1 cellular context compared by ENCODE assay signal in the genomic region with DNA sequence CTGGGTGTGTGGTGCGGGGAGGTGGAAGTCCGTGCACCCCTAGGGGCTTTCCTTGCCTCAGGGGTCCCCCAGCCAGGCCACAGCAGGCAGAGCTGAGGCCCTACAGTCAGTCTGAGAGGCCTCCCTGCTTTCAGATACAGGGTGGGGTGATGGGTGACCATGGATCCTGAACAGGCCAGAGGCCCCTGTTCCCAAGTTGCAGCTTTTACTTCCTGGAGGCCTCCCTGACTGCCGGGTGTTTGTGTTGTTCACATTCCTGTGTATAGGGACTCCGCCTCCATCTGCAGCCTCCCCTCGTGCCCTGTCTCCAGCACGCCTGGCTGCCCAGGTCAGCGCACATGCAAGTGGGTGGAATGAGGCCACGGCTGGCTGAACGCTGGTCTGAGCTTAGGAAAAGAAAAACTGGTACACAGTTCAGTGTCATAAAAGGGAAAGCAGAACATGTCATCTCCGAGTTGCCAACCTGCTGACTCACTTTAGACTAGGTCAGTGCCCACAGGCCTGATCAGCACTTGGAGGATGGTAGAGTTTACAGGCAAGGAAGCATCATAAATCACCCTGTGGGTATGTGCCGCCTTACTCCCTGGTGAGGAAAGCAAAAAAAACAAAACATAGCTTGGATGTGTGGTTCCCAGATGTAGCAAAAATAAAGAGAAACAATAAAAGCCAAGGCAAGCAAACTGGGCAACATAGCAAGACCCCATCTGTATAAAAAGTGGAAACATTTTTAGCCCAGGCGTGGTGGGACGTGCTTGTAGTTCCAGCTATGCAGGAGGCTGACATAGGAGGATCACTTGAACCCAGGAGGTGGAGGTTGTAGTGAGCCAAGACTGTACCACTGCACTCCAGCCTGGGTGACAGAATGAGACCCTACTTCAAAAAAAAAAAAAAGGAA.
TF ChIP-seq lines count a peak whose summit lies in the region.

No MANE protein-coding gene starts in this region.

TF ChIP-seq in HepG2, 621 proteins besides CTCF, POLR2A, EP300 and RAD21 (continued from another document and continues in another):
- TF ChIP-seq, protein P1, sequence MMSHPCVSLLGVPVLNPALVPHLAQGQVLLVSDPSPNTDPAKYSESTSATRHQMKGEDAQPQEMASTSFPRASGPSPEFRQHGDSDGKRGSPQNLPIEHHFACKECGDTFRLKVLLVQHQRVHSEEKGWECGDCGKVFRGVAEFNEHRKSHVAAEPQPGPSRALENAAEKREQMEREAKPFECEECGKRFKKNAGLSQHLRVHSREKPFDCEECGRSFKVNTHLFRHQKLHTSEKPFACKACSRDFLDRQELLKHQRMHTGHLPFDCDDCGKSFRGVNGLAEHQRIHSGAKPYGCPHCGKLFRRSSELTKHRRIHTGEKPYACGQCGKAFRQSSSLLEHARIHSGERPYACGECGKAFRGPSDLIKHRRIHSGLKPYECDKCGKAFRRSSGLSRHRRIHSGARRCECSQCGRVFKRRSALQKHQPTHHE (CRISPR knock-in tag; IDR thresholded peaks at IDR 0.05; ENCODE audit: borderline replicate concordance), result no peak
- TF ChIP-seq NFYC (CRISPR knock-in tag; IDR thresholded peaks at IDR 0.05) (peak; percentile 47; the same call in 1 of the 2 replicates), ZNF616 (CRISPR knock-in tag; IDR thresholded peaks at IDR 0.05; ENCODE audit: low read depth) (peak; percentile 96), SOX13 (IDR thresholded peaks at IDR 0.05) (no peak), SOX13 (CRISPR knock-in tag; conservative IDR thresholded peaks at IDR 0.05 in 1 of 2, IDR thresholded peaks at IDR 0.05 in 1 of 2) (peak in 1 of 2 experiments; percentile 82; a peak in 2 of 4 replicates), ZNF205 (CRISPR knock-in tag; IDR thresholded peaks at IDR 0.05) (peak; percentile 78; the same call in 1 of the 2 replicates), BRD4 (CRISPR knock-in tag; IDR thresholded peaks at IDR 0.05) (no peak), HCFC1 (IDR thresholded peaks at IDR 0.05; ENCODE audit: low read depth, low read length) (no peak), TEAD3 (CRISPR knock-in tag; optimal IDR thresholded peaks at IDR 0.05; ENCODE audit: borderline replicate concordance) (peak; percentile 98), NFKB2 (CRISPR knock-in tag; IDR thresholded peaks at IDR 0.05; ENCODE audit: borderline replicate concordance) (peak; percentile 87; the same call in 1 of the 2 replicates), XRCC5 (optimal IDR thresholded peaks at IDR 0.05; ENCODE audit: low read length) (no peak), ZNF790 (CRISPR knock-in tag; IDR thresholded peaks at IDR 0.05; ENCODE audit: borderline replicate concordance) (no peak), ARID5B (CRISPR knock-in tag; IDR thresholded peaks at IDR 0.05) (peak; percentile 91), ZNF841 (CRISPR knock-in tag; IDR thresholded peaks at IDR 0.05; ENCODE audit: borderline replicate concordance) (no peak), FOXM1 (CRISPR knock-in tag; IDR thresholded peaks at IDR 0.05) (no peak), SRSF1 (optimal IDR thresholded peaks at IDR 0.05; ENCODE audit: low read depth, low read length) (no peak), RBFOX2 (IDR thresholded peaks at IDR 0.05; ENCODE audit: low read depth, low read length) (no peak), TEAD2 (CRISPR knock-in tag; IDR thresholded peaks at IDR 0.05) (no peak), ZNF225 (CRISPR knock-in tag; IDR thresholded peaks at IDR 0.05) (no peak), NR3C1 (CRISPR knock-in tag; IDR thresholded peaks at IDR 0.05) (no peak), CREBL2 (CRISPR knock-in tag; IDR thresholded peaks at IDR 0.05; ENCODE audit: borderline replicate concordance) (no peak), TARDBP (CRISPR knock-in tag; IDR thresholded peaks at IDR 0.05) (peak; percentile 87), ZNF441 (CRISPR knock-in tag; IDR thresholded peaks at IDR 0.05; ENCODE audit: borderline replicate concordance) (peak; percentile 91), TAF15 (IDR thresholded peaks at IDR 0.05; ENCODE audit: low read depth, low read length, poor library complexity, severe bottlenecking) (no peak), ZNF547 (CRISPR knock-in tag; IDR thresholded peaks at IDR 0.05) (no peak; the same call in none of the 2 replicates), ZNF234 (CRISPR knock-in tag; conservative IDR thresholded peaks at IDR 0.05) (no peak), RAD51 (IDR thresholded peaks at IDR 0.05; ENCODE audit: borderline replicate concordance) (no peak), ZNF207 (IDR thresholded peaks at IDR 0.05; ENCODE audit: borderline replicate concordance) (no peak), HNRNPK (IDR thresholded peaks at IDR 0.05; ENCODE audit: low read depth, low read length, poor library complexity, severe bottlenecking) (no peak), SMAD1 (CRISPR knock-in tag; IDR thresholded peaks at IDR 0.05; ENCODE audit: borderline replicate concordance, low read depth) (peak; percentile 79; the same call in 1 of the 2 replicates), GTF3A (CRISPR knock-in tag; conservative IDR thresholded peaks at IDR 0.05) (no peak; the same call in 1 of the 2 replicates), ARNTL (CRISPR knock-in tag; IDR thresholded peaks at IDR 0.05) (peak; percentile 94), KLF15 (CRISPR knock-in tag; IDR thresholded peaks at IDR 0.05; ENCODE audit: borderline replicate concordance) (no peak), ISL2 (CRISPR knock-in tag; IDR thresholded peaks at IDR 0.05) (peak; percentile 52; the same call in 1 of the 2 replicates), NR2F2 (IDR thresholded peaks at IDR 0.05; ENCODE audit: borderline replicate concordance, low read depth) (no peak), ZNF143 (CRISPR knock-in tag; IDR thresholded peaks at IDR 0.05) (peak; percentile 39; the same call in 1 of the 2 replicates), ZNF577 (CRISPR knock-in tag; IDR thresholded peaks at IDR 0.05; ENCODE audit: borderline replicate concordance, low read depth) (no peak), MXD4 (CRISPR knock-in tag; IDR thresholded peaks at IDR 0.05) (peak; percentile 92), ZZZ3 (CRISPR knock-in tag; IDR thresholded peaks at IDR 0.05; ENCODE audit: borderline replicate concordance) (no peak), THYN1 (CRISPR knock-in tag; IDR thresholded peaks at IDR 0.05; ENCODE audit: borderline replicate concordance, low read depth) (no peak), ZNF816 (CRISPR knock-in tag; IDR thresholded peaks at IDR 0.05; ENCODE audit: borderline replicate concordance) (no peak), ZNF567 (CRISPR knock-in tag; IDR thresholded peaks at IDR 0.05; ENCODE audit: borderline replicate concordance) (no peak), GZF1 (CRISPR knock-in tag; IDR thresholded peaks at IDR 0.05) (no peak), KDM6A (CRISPR knock-in tag; IDR thresholded peaks at IDR 0.05; ENCODE audit: low read depth) (peak; percentile 75), LCORL (IDR thresholded peaks at IDR 0.05) (no peak), LCORL (CRISPR knock-in tag; IDR thresholded peaks at IDR 0.05) (peak; percentile 96), GMEB1 (CRISPR knock-in tag; IDR thresholded peaks at IDR 0.05; ENCODE audit: borderline replicate concordance) (peak; percentile 57), ZHX2 (IDR thresholded peaks at IDR 0.05; ENCODE audit: low read depth) (peak; percentile 65), ZHX2 (CRISPR knock-in tag; IDR thresholded peaks at IDR 0.05; ENCODE audit: borderline replicate concordance) (no peak), HIVEP1 (CRISPR knock-in tag; IDR thresholded peaks at IDR 0.05) (no peak), DBP (CRISPR knock-in tag; IDR thresholded peaks at IDR 0.05; ENCODE audit: not compliant biosample characterization) (no peak)
- TF ChIP-seq, protein P2, sequence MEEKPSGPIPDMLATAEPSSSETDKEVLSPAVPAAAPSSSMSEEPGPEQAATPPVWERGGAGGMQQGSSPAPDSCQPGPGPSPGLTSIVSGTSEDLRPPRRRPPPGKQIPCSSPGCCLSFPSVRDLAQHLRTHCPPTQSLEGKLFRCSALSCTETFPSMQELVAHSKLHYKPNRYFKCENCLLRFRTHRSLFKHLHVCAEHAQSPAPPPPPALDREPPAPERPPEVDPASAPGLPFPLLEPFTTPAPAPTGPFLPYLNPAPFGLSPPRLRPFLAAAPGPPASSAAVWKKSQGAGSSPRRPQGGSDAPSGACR (CRISPR knock-in tag; IDR thresholded peaks at IDR 0.05), result peak; percentile 70; the same call in 1 of the 2 replicates
